8 cellular contexts compared by ENCODE assay signal in genomic region chr4:83217721-83218522, GRCh38.
DNase-seq lines count a peak whose midpoint lies in the region; ATAC-seq and TF ChIP-seq lines count a peak whose summit lies in the region.

No MANE protein-coding gene starts in this region.

- no peaks in the 10 kb centered on the region for H3K27me3 ChIP-seq in KMS-11 (ENCODE audit: insufficient read depth, low read depth)

- H3K27ac Mint-ChIP-seq in activated CD8-positive, alpha-beta T cell treated with anti-CD3 and anti-CD28 coated beads for 36 hours, result peak overlapping the region; percentile 91
- peak overlapping the region; percentile 85 for H3K27ac Mint-ChIP-seq in stimulated activated naive CD8-positive, alpha-beta T cell treated with anti-CD3 and anti-CD28 coated beads, Interleukin-15, Interleukin-2, amounts not matched to agents 100 ng/mL and 50 ng/mL, for 24 hours

- H3K27ac ChIP-seq in KMS-11, result peak overlapping the region; percentile 62

- CTCF ChIA-PET in activated CD8-positive, alpha-beta T cell treated with anti-CD3 and anti-CD28 coated beads for 36 hours (lab: Charles Lee), result interaction anchor here (0.8 to 2.7 kb wide), 16 partner anchors 9 to 147 kb away, joined by 3 to 23 read pairs (median 5); no protein-coding TSS in a partner anchor

- H3K9me3 Mint-ChIP-seq in activated CD8-positive, alpha-beta T cell treated with anti-CD3 and anti-CD28 coated beads for 36 hours, result no peaks in the 10 kb centered on the region
- no peaks in the 10 kb centered on the region for H3K9me3 Mint-ChIP-seq in stimulated activated naive CD8-positive, alpha-beta T cell treated with anti-CD3 and anti-CD28 coated beads, Interleukin-15, Interleukin-2, amounts not matched to agents 100 ng/mL and 50 ng/mL, for 24 hours

- H4K20me1 ChIP-seq in KMS-11 (ENCODE audit: insufficient read depth), result no peaks in the 10 kb centered on the region

- H3K4me3 Mint-ChIP-seq in activated CD8-positive, alpha-beta T cell treated with anti-CD3 and anti-CD28 coated beads for 36 hours, result peak overlapping the region; percentile 67
- H3K4me3 Mint-ChIP-seq in stimulated activated naive CD8-positive, alpha-beta T cell treated with anti-CD3 and anti-CD28 coated beads, Interleukin-15, Interleukin-2, amounts not matched to agents 100 ng/mL and 50 ng/mL, for 24 hours, result peak overlapping the region; percentile 62

- no peak overlapping the region; the same call in 1 of the 2 replicates for H3K9ac ChIP-seq in KMS-11

- peaks cover 3% of the 10 kb centered on the region for H3K36me3 Mint-ChIP-seq in activated CD8-positive, alpha-beta T cell treated with anti-CD3 and anti-CD28 coated beads for 36 hours (ENCODE audit: low read depth)
- H3K36me3 Mint-ChIP-seq in stimulated activated naive CD8-positive, alpha-beta T cell treated with anti-CD3 and anti-CD28 coated beads, Interleukin-15, Interleukin-2, amounts not matched to agents 100 ng/mL and 50 ng/mL, for 24 hours (ENCODE audit: low read depth), result peaks cover 4% of the 10 kb centered on the region

- peak; percentile 72 for ATAC-seq in GM21576 (IDR thresholded peaks at IDR 0.05; ENCODE audit: unreplicated experiment)
- ATAC-seq in activated CD8-positive, alpha-beta T cell treated with anti-CD3 and anti-CD28 coated beads for 36 hours, result peak; percentile 86

- intact Hi-C loops in activated CD8-positive, alpha-beta T cell treated with anti-CD3 and anti-CD28 coated beads for 36 hours (cut with micrococcal nuclease), result loop anchor here (1.0 to 2.0 kb wide), 2 partner anchors 104 to 107 kb away; partner anchors contain the start of gene PLAC8
- intact Hi-C loops in posterior cingulate gyrus (cut with DNase I), result no loop called here

- H3K27me3 Mint-ChIP-seq in activated CD8-positive, alpha-beta T cell treated with anti-CD3 and anti-CD28 coated beads for 36 hours, result no peaks in the 10 kb centered on the region
- no peaks in the 10 kb centered on the region for H3K27me3 Mint-ChIP-seq in stimulated activated naive CD8-positive, alpha-beta T cell treated with anti-CD3 and anti-CD28 coated beads, Interleukin-15, Interleukin-2, amounts not matched to agents 100 ng/mL and 50 ng/mL, for 24 hours

- peak overlapping the region; percentile 90 for H3K4me2 ChIP-seq in KMS-11

- TF ChIP-seq CTCF in GM10266 (IDR thresholded peaks at IDR 0.05; ENCODE audit: control insufficient read depth, insufficient read depth, low read depth, missing control alignments), result no peak
- no peak for TF ChIP-seq CTCF in KMS-11 (conservative IDR thresholded peaks at IDR 0.05; ENCODE audit: low read depth, low read length)
- TF ChIP-seq CTCF in activated CD8-positive, alpha-beta T cell treated with anti-CD3 and anti-CD28 coated beads for 36 hours (IDR thresholded peaks at IDR 0.05), result no peak

- H3K4me1 ChIP-seq in KMS-11 (ENCODE audit: low read depth, poor library complexity, severe bottlenecking), result peaks cover 96% of the 10 kb centered on the region

- peak overlapping the region; percentile 43 for H3K4me3 ChIP-seq in KMS-11 (IDR thresholded peaks at IDR 0.05; ENCODE audit: insufficient read depth, low read depth, low read length)

- H3K36me3 ChIP-seq in KMS-11 (ENCODE audit: insufficient read depth), result no peaks in the 10 kb centered on the region

- 0 out of 2 replicates have a peak overlapping the region, but pooled peaks have one; percentile 12 for H2AFZ ChIP-seq in KMS-11 (ENCODE audit: low read depth)

- H3K4me1 Mint-ChIP-seq in activated CD8-positive, alpha-beta T cell treated with anti-CD3 and anti-CD28 coated beads for 36 hours (ENCODE audit: low read depth), result peaks cover 72% of the 10 kb centered on the region
- peaks cover 93% of the 10 kb centered on the region for H3K4me1 Mint-ChIP-seq in stimulated activated naive CD8-positive, alpha-beta T cell treated with anti-CD3 and anti-CD28 coated beads, Interleukin-15, Interleukin-2, amounts not matched to agents 100 ng/mL and 50 ng/mL, for 24 hours (ENCODE audit: low read depth)

- POLR2A ChIA-PET in activated CD8-positive, alpha-beta T cell treated with anti-CD3 and anti-CD28 coated beads for 36 hours (lab: Charles Lee), result interaction anchor here (0.6 to 2.7 kb wide), 16 partner anchors 10 to 183 kb away, joined by 3 to 27 read pairs (median 4); partner anchors contain the start of gene COPS4

- DNase-seq in GM10266 (ENCODE audit: extremely low spot score) (peak; percentile 64), kidney tubule cell (ENCODE audit: low spot score) (peak; percentile 20), posterior cingulate gyrus (no peak), cerebellum (ENCODE audit: low spot score) (no peak)
- peak; percentile 82 for DNase-seq in activated CD8-positive, alpha-beta T cell treated with anti-CD3 and anti-CD28 coated beads for 36 hours

- no peaks in the 10 kb centered on the region for H3K79me2 ChIP-seq in KMS-11 (ENCODE audit: insufficient read depth, low read depth)

Comparison
In these comparisons a context has a peak if more than half of its experiments do, and no peak if none do; other contexts are left out.
1. DNase-seq: peak in GM10266 (single experiment), activated CD8-positive, alpha-beta T cell treated with anti-CD3 and anti-CD28 coated beads for 36 hours (single experiment) and kidney tubule cell (single experiment); none in posterior cingulate gyrus (0 of 10) and cerebellum (single experiment).